ENCODE assay signal across 12 cellular contexts in genomic region chr6:138498575-138499302, GRCh38. TPM values are rescaled to one million over a fixed set of nuclear protein-coding genes. Genes with fewer than 3 reads are reported as not detected.
A peak's percentile ranks its signal among the peaks of the same experiment; 100 is the strongest.
DNase-seq lines count a peak whose midpoint lies in the region; ATAC-seq and TF ChIP-seq lines count a peak whose summit lies in the region.
"Had no signal": no experiment of that assay in that cellular context is flagged by ENCODE, and none has a peak within 500 bp of the region (broad histone marks: within the 10 kb centered on the region; RNA-seq: fewer than 3 reads in every experiment).

No MANE protein-coding gene starts in this region.

- H3K4me3 ChIP-seq in duodenal mucosa (ENCODE audit: low read depth in 1 of 2, low read length in 2 of 2) (peak overlapping the region; percentile 71 to 80), mucosa of descending colon (peak overlapping the region; percentile 12)

- peak overlapping the region; percentile 60 to 82 for H3K4me3 Mint-ChIP-seq in CD14-positive monocyte
- H3K4me3 Mint-ChIP-seq: activated CD4-positive, alpha-beta T cell treated with anti-CD3 and anti-CD28 coated beads for 36 hours; activated naive CD4-positive, alpha-beta T cell treated with anti-CD3 and anti-CD28 coated beads, Interleukin-2, amount 50 U/mL, for 24 hours; CD4-positive, alpha-beta T cell; natural killer cell had no signal

- H3K9me3 ChIP-seq in duodenal mucosa (ENCODE audit: control insufficient read depth in 1 of 2, low read length in 2 of 2) (no peaks in the 10 kb centered on the region), mucosa of descending colon (no peaks in the 10 kb centered on the region)

- peaks cover 0 to 2% (median 0%) of the 10 kb centered on the region in 3 donors for H3K27me3 Mint-ChIP-seq in CD14-positive monocyte (ENCODE audit: low read depth in 3 of 3)

- peak overlapping the region; percentile 58 to 74 for H3K9ac ChIP-seq in duodenal mucosa (ENCODE audit: low read depth in 1 of 2, low read length in 2 of 2)

- TF ChIP-seq CTCF in CD14-positive monocyte (IDR thresholded peaks at IDR 0.05) = no peak
- no peak for TF ChIP-seq CTCF in mucosa of descending colon (IDR thresholded peaks at IDR 0.05)

- peaks cover under 1 to 4% of the 10 kb centered on the region in 2 donors for H3K36me3 Mint-ChIP-seq in CD14-positive monocyte
- H3K36me3 Mint-ChIP-seq: natural killer cell had no signal

- ATAC-seq in HG03095 (IDR thresholded peaks at IDR 0.05; ENCODE audit: unreplicated experiment) = peak; percentile 16
- ATAC-seq in mucosa of descending colon = peak; percentile 24
- ATAC-seq in HG03520 (IDR thresholded peaks at IDR 0.05; ENCODE audit: unreplicated experiment) = no peak
- ATAC-seq in GM18505 (IDR thresholded peaks at IDR 0.05; ENCODE audit: unreplicated experiment) = no peak
- no peak for ATAC-seq in HG03521 (IDR thresholded peaks at IDR 0.05; ENCODE audit: unreplicated experiment)
- ATAC-seq: natural killer cell had no signal

- no peak for TF ChIP-seq POLR2A in GM18505 (IDR thresholded peaks at IDR 0.05; ENCODE audit: borderline replicate concordance, extremely low read depth, insufficient read depth, insufficient read length)

- H3K27ac ChIP-seq in duodenal mucosa (ENCODE audit: low read depth, low read length) = peak overlapping the region; percentile 60

- intact Hi-C loops in CD14-positive monocyte (cut with micrococcal nuclease) (no loop called here), mucosa of descending colon (cut with DNase I, micrococcal nuclease) (no loop called here)

- H3K27ac Mint-ChIP-seq in CD14-positive monocyte = peak overlapping the region in 3 of 7 donors; percentile 50 to 76 (median 72)
- H3K27ac Mint-ChIP-seq: activated CD4-positive, alpha-beta T cell treated with anti-CD3 and anti-CD28 coated beads for 36 hours; activated naive CD4-positive, alpha-beta T cell treated with anti-CD3 and anti-CD28 coated beads, Interleukin-2, amount 50 U/mL, for 24 hours; CD4-positive, alpha-beta T cell; natural killer cell had no signal

- H3K27me3 ChIP-seq in duodenal mucosa (ENCODE audit: control insufficient read depth in 1 of 2, insufficient read depth in 2 of 2, low read length in 2 of 2) = no peaks in the 10 kb centered on the region

- H3K36me3 ChIP-seq in duodenal mucosa (ENCODE audit: control insufficient read depth in 1 of 2, insufficient read depth in 2 of 2, low read length in 2 of 2) (peaks cover 3 to 5% of the 10 kb centered on the region in 2 donors), mucosa of descending colon (ENCODE audit: low read depth) (no peaks in the 10 kb centered on the region)

- peaks cover 36% of the 10 kb centered on the region for H3K4me1 Mint-ChIP-seq in CD14-positive monocyte
- H3K4me1 Mint-ChIP-seq: natural killer cell had no signal

- H3K9me3 Mint-ChIP-seq in CD14-positive monocyte = peaks cover 0 to 7% (median 2%) of the 10 kb centered on the region in 7 donors
- H3K9me3 Mint-ChIP-seq: activated naive CD4-positive, alpha-beta T cell treated with anti-CD3 and anti-CD28 coated beads, Interleukin-2, amount 50 U/mL, for 24 hours; CD4-positive, alpha-beta T cell; natural killer cell had no signal

- DNase-seq in CD14-positive monocyte (ENCODE audit: low spot score) (no peak), mucosa of descending colon (no peak), NCI-H1417 (lab: John Stamatoyannopoulos, UW) (no peak)
- DNase-seq: activated CD4-positive, alpha-beta T cell treated with anti-CD3 and anti-CD28 coated beads for 36 hours; CD4-positive, alpha-beta T cell; natural killer cell had no signal

- peaks cover 26 to 43% of the 10 kb centered on the region in 2 donors for H3K4me1 ChIP-seq in duodenal mucosa (ENCODE audit: control insufficient read depth in 1 of 2, insufficient read depth in 2 of 2, low read length in 2 of 2)
- H3K4me1 ChIP-seq in mucosa of descending colon (ENCODE audit: low read depth) = peaks cover 39% of the 10 kb centered on the region

RNA-seq across cellular contexts. Expression of gene NHSL1, which starts 0.6 kb away (rescaled TPM):
- under 1 TPM; 0.06 to 0.51 TPM for polyA plus RNA-seq in CD14-positive monocyte
- 100 to 1,000 TPM in 2 of 3 donors, 10 to 100 TPM in 1; 53.1 to 155 (median 107) TPM for total RNA-seq in mucosa of descending colon

Comparison
In these comparisons a context has a peak if more than half of its experiments do, and no peak if none do; other contexts are left out.
1. ATAC-seq: peak in HG03095 (single experiment) and mucosa of descending colon (single experiment); none in HG03520 (single experiment), GM18505 (single experiment) and HG03521 (single experiment).